In the genomic region with DNA sequence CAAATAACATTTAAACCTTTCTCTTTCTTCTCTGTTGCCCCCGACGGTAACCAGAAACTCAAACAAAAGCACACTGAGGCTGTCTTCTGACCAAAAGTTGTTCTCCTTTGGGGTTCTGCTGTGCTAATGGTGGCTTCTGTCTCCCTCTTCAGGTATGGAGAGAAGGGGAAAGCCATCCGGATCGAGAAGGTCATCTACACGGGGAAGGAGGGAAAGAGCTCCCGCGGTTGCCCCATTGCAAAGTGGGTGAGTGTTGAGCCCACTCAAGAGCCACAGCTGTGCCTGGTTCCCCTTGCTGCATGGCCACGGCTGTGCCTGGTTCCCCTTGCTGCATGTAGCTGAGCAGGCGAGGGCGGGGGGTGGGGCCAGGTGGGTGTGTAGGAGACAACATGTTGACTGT, we compare ENCODE assay signal across 10 cellular contexts.
A peak's percentile ranks its signal among the peaks of the same experiment; 100 is the strongest.
DNase-seq lines count a peak whose midpoint lies in the region; ATAC-seq and TF ChIP-seq lines count a peak whose summit lies in the region.
"Had no signal": no experiment of that assay in that cellular context is flagged by ENCODE, and none has a peak within 500 bp of the region (broad histone marks: within the 10 kb centered on the region; RNA-seq: fewer than 3 reads in every experiment).

No MANE protein-coding gene starts in this region.

- H3K4me3 ChIP-seq in fibroblast of villous mesenchyme (ENCODE audit: low read depth, low read length) = no peak overlapping the region

- ATAC-seq in GM21360 (IDR thresholded peaks at IDR 0.05; ENCODE audit: unreplicated experiment) (peak; percentile 17), HG03521 (IDR thresholded peaks at IDR 0.05; ENCODE audit: unreplicated experiment) (peak; percentile 8), HG03571 (IDR thresholded peaks at IDR 0.05; ENCODE audit: unreplicated experiment) (no peak)
- ATAC-seq: activated CD4-positive, alpha-beta T cell treated with anti-CD3 and anti-CD28 coated beads for 36 hours had no signal

- TF ChIP-seq CTCF in fibroblast of villous mesenchyme (IDR thresholded peaks at IDR 0.05; ENCODE audit: insufficient read depth, low read depth, low read length) = no peak

- DNase-seq in CD1c-positive myeloid dendritic cell (ENCODE audit: extremely low spot score) (peak; percentile 89), fibroblast of villous mesenchyme (ENCODE audit: low read depth) (peak; percentile 13), NCI-H2196 (lab: John Stamatoyannopoulos, UW; ENCODE audit: unreplicated experiment) (no peak), SKM-1 treated with dmso at 0.1 percent for 144 hours (lab: John Stamatoyannopoulos, UW; ENCODE audit: unreplicated experiment) (no peak)
- no peak for DNase-seq in activated naive CD4-positive, alpha-beta T cell (lab: John Stamatoyannopoulos, UW)
- DNase-seq: activated CD4-positive, alpha-beta T cell treated with anti-CD3 and anti-CD28 coated beads for 36 hours; naive B cell had no signal

Comparison
In these comparisons a context has a peak if more than half of its experiments do, and no peak if none do; other contexts are left out.
1. DNase-seq: peak in CD1c-positive myeloid dendritic cell (single experiment) and fibroblast of villous mesenchyme (single experiment); none in NCI-H2196 (single experiment), SKM-1 treated with dmso at 0.1 percent for 144 hours (single experiment) and activated naive CD4-positive, alpha-beta T cell (0 of 4).